17 cellular contexts compared by ENCODE assay signal in the genomic region with DNA sequence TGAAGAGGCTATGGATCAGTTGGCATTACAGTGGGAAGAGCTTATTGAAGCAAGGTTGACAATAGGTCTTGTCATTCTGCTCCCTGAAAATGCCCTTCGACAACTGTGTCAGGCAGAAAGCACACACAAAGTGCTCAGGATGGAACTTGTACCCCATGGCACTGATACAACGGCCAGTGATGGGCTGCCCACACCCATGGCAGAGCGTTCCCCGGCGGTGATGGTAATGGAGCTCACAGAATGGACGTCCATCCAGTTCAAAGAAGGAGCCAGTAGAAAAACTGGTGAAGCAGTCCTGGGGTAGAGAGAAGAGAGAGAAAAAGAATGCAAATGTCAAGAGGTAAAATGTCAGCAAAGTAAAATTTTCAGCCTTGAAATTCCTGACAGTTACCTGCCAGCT. TPM values are rescaled to one million over a fixed set of nuclear protein-coding genes. Genes with fewer than 3 reads are reported as not detected.
DNase-seq lines count a peak whose midpoint lies in the region; ATAC-seq and TF ChIP-seq lines count a peak whose summit lies in the region.
"Had no signal": no experiment of that assay in that cellular context is flagged by ENCODE, and none has a peak within 500 bp of the region (broad histone marks: within the 10 kb centered on the region; RNA-seq: fewer than 3 reads in every experiment).

No MANE protein-coding gene starts in this region.

- no peaks in the 10 kb centered on the region for H4K20me1 ChIP-seq in SU-DHL-6 (ENCODE audit: low read depth, low read length)
- H4K20me1 ChIP-seq: BLaER1 had no signal

- H3K4me3 Mint-ChIP-seq in activated CD4-positive, alpha-beta T cell treated with anti-CD3 and anti-CD28 coated beads for 36 hours: no peak overlapping the region
- no peak overlapping the region for H3K4me3 Mint-ChIP-seq in effector memory CD8-positive, alpha-beta T cell
- H3K4me3 Mint-ChIP-seq in stimulated activated memory B cell treated with anti-CD40 and anti-IgM and Interleukin-4, amounts not matched to agents 10 μg/mL and 1 μg/mL and 100 μg/mL, for 72 hours: no peak overlapping the region

- no peaks in the 10 kb centered on the region for H3K79me2 ChIP-seq in SU-DHL-6 (ENCODE audit: insufficient read depth, low read length)

- peaks cover 48% of the 10 kb centered on the region for H3K36me3 Mint-ChIP-seq in activated CD4-positive, alpha-beta T cell treated with anti-CD3 and anti-CD28 coated beads for 36 hours (ENCODE audit: low read depth)
- H3K36me3 Mint-ChIP-seq in effector memory CD8-positive, alpha-beta T cell (ENCODE audit: insufficient read depth): peaks cover 36% of the 10 kb centered on the region
- peaks cover 42% of the 10 kb centered on the region for H3K36me3 Mint-ChIP-seq in stimulated activated memory B cell treated with anti-CD40 and anti-IgM and Interleukin-4, amounts not matched to agents 10 μg/mL and 1 μg/mL and 100 μg/mL, for 72 hours

- POLR2A ChIA-PET in activated CD4-positive, alpha-beta T cell treated with anti-CD3 and anti-CD28 coated beads for 36 hours (lab: Charles Lee): no interaction called here

- intact Hi-C loops in activated CD4-positive, alpha-beta T cell treated with anti-CD3 and anti-CD28 coated beads for 36 hours (cut with DNase I, micrococcal nuclease): loop anchor here (5.0 to 10.0 kb wide), 4 partner anchors 725 to 863 kb away; a partner anchor contains a TSS

- peaks cover 67% of the 10 kb centered on the region for H3K4me1 Mint-ChIP-seq in activated CD4-positive, alpha-beta T cell treated with anti-CD3 and anti-CD28 coated beads for 36 hours
- peaks cover 17 to 20% of the 10 kb centered on the region in 2 donors for H3K4me1 Mint-ChIP-seq in effector memory CD8-positive, alpha-beta T cell (ENCODE audit: low read depth in 2 of 2)
- H3K4me1 Mint-ChIP-seq in stimulated activated memory B cell treated with anti-CD40 and anti-IgM and Interleukin-4, amounts not matched to agents 10 μg/mL and 1 μg/mL and 100 μg/mL, for 72 hours: peaks cover 47% of the 10 kb centered on the region

- no peak for TF ChIP-seq CTCF in SU-DHL-6 (IDR thresholded peaks at IDR 0.05; ENCODE audit: insufficient read depth, low read length, poor library complexity, severe bottlenecking)

- no peaks in the 10 kb centered on the region for H3K27me3 ChIP-seq in SU-DHL-6 (ENCODE audit: low read length)
- H3K27me3 ChIP-seq: BLaER1 had no signal

- no peaks in the 10 kb centered on the region for H3K27me3 Mint-ChIP-seq in activated CD4-positive, alpha-beta T cell treated with anti-CD3 and anti-CD28 coated beads for 36 hours
- H3K27me3 Mint-ChIP-seq in effector memory CD8-positive, alpha-beta T cell: no peaks in the 10 kb centered on the region
- no peaks in the 10 kb centered on the region for H3K27me3 Mint-ChIP-seq in stimulated activated memory B cell treated with anti-CD40 and anti-IgM and Interleukin-4, amounts not matched to agents 10 μg/mL and 1 μg/mL and 100 μg/mL, for 72 hours

- DNase-seq in activated CD4-positive, alpha-beta T cell treated with anti-CD3 and anti-CD28 coated beads for 36 hours: no peak
- no peak for DNase-seq in activated CD4-positive, alpha-beta T cell treated with anti-CD3 and anti-CD28 coated beads, Interleukin-2, amount 50 U/mL, for 1 hour
- no peak for DNase-seq in effector memory CD8-positive, alpha-beta T cell
- DNase-seq in kidney glomerular epithelial cell (lab: John Stamatoyannopoulos, UW): no peak
- DNase-seq in stimulated activated CD4-positive, alpha-beta T cell treated with anti-CD3 and anti-CD28 coated beads, Interleukin-15, amount 100 ng/mL, for 24 hours: no peak
- DNase-seq: DMS53, HCEC 1CT, Kasumi-1, NCI-H1105 treated with DMSO at 0.1 percent for 48 hours, NCI-H187, NCI-H446, PC-9 had no signal

- peaks cover 23% of the 10 kb centered on the region for H3K36me3 ChIP-seq in SU-DHL-6 (ENCODE audit: low read length)

- peak overlapping the region; percentile 7 for H3K27ac Mint-ChIP-seq in activated CD4-positive, alpha-beta T cell treated with anti-CD3 and anti-CD28 coated beads for 36 hours
- H3K27ac Mint-ChIP-seq in effector memory CD8-positive, alpha-beta T cell: peak overlapping the region; percentile 8 to 97
- peak overlapping the region; percentile 92 for H3K27ac Mint-ChIP-seq in stimulated activated memory B cell treated with anti-CD40 and anti-IgM and Interleukin-4, amounts not matched to agents 10 μg/mL and 1 μg/mL and 100 μg/mL, for 72 hours

- no peak overlapping the region for H3K9ac ChIP-seq in SU-DHL-6 (ENCODE audit: low read length)
- H3K9ac ChIP-seq: BLaER1 had no signal

- H3K4me3 ChIP-seq in SU-DHL-6 (ENCODE audit: insufficient read depth, low read length, poor library complexity, severe bottlenecking): no peak overlapping the region
- H3K4me3 ChIP-seq: BLaER1, PC-9 had no signal

- 0 out of 2 replicates have a peak overlapping the region, but pooled peaks have one; percentile 6 for H3K27ac ChIP-seq in SU-DHL-6 (ENCODE audit: low read depth, low read length)
- H3K27ac ChIP-seq: 22Rv1, BLaER1, PC-9 had no signal

- no peaks in the 10 kb centered on the region for H3K9me3 ChIP-seq in SU-DHL-6 (ENCODE audit: insufficient read depth, low read length)

- no peak for ATAC-seq in activated CD4-positive, alpha-beta T cell treated with anti-CD3 and anti-CD28 coated beads for 36 hours
- ATAC-seq in effector memory CD8-positive, alpha-beta T cell (replicated peaks): no peak
- ATAC-seq in stimulated activated memory B cell treated with anti-CD40 and anti-IgM and Interleukin-4, amounts not matched to agents 10 μg/mL and 1 μg/mL and 100 μg/mL, for 72 hours: no peak
- no peak for ATAC-seq in HG03565 (IDR thresholded peaks at IDR 0.05; ENCODE audit: unreplicated experiment)

- no peaks in the 10 kb centered on the region for H3K9me2 ChIP-seq in SU-DHL-6 (replicated peaks; ENCODE audit: insufficient read depth, low read length)

- H3K4me2 ChIP-seq in SU-DHL-6 (ENCODE audit: low read depth, low read length, poor library complexity, severe bottlenecking): no peak overlapping the region
- H3K4me2 ChIP-seq: BLaER1, PC-9 had no signal

- H3K9me3 Mint-ChIP-seq in activated CD4-positive, alpha-beta T cell treated with anti-CD3 and anti-CD28 coated beads for 36 hours (ENCODE audit: low read depth): no peaks in the 10 kb centered on the region
- H3K9me3 Mint-ChIP-seq in effector memory CD8-positive, alpha-beta T cell: no peaks in the 10 kb centered on the region
- peaks cover 3% of the 10 kb centered on the region for H3K9me3 Mint-ChIP-seq in stimulated activated memory B cell treated with anti-CD40 and anti-IgM and Interleukin-4, amounts not matched to agents 10 μg/mL and 1 μg/mL and 100 μg/mL, for 72 hours

- CTCF ChIA-PET in activated CD4-positive, alpha-beta T cell treated with anti-CD3 and anti-CD28 coated beads for 36 hours (lab: Charles Lee): interaction anchor here (1.1 to 1.8 kb wide), 2 partner anchors 40 to 41 kb away, joined by 4 to 6 read pairs; no protein-coding TSS in a partner anchor

- H3F3A ChIP-seq in SU-DHL-6 (ENCODE audit: insufficient read depth): peaks cover 34% of the 10 kb centered on the region

- H2AFZ ChIP-seq in SU-DHL-6 (ENCODE audit: low read depth, low read length, severe bottlenecking): no peak overlapping the region
- H2AFZ ChIP-seq: PC-9 had no signal

RNA-seq across cellular contexts. Expression of a gene that starts 19.5 kb away (rescaled TPM):
- under 1 TPM in 1 of 2 experiments, not detected in 1; 0.33 TPM for total RNA-seq in activated CD4-positive, alpha-beta T cell treated with anti-CD3 and anti-CD28 coated beads for 36 hours
- total RNA-seq: PC-9 had no signal

RNA-seq across cellular contexts. Expression of a gene that starts 48.2 kb away (rescaled TPM):
- total RNA-seq in activated CD4-positive, alpha-beta T cell treated with anti-CD3 and anti-CD28 coated beads for 36 hours: 100 to 1,000 TPM; 110 to 163 TPM

RNA-seq across cellular contexts. Expression of a gene that starts 51.4 kb away (rescaled TPM):
- 10 to 100 TPM; 35.7 to 44.0 TPM for total RNA-seq in activated CD4-positive, alpha-beta T cell treated with anti-CD3 and anti-CD28 coated beads for 36 hours

Comparison
In these comparisons a context has a peak if more than half of its experiments do, and no peak if none do; other contexts are left out.
1. H3K27ac Mint-ChIP-seq: peak in every context shown above with its lines; median percentile 92 in stimulated activated memory B cell treated with anti-CD40 and anti-IgM and Interleukin-4, amounts not matched to agents 10 μg/mL and 1 μg/mL and 100 μg/mL, for 72 hours; 52 in effector memory CD8-positive, alpha-beta T cell; 7 in activated CD4-positive, alpha-beta T cell treated with anti-CD3 and anti-CD28 coated beads for 36 hours.